ENCODE assay signal across 11 cellular contexts in genomic region chr17:78903101-78903779, GRCh38. TPM values are rescaled to one million over a fixed set of nuclear protein-coding genes. Genes with fewer than 3 reads are reported as not detected.
A peak's percentile ranks its signal among the peaks of the same experiment; 100 is the strongest.
DNase-seq lines count a peak whose midpoint lies in the region; ATAC-seq lines count a peak whose summit lies in the region.
"Had no signal": no experiment of that assay in that cellular context is flagged by ENCODE, and none has a peak within 500 bp of the region (broad histone marks: within the 10 kb centered on the region; RNA-seq: fewer than 3 reads in every experiment).

CEP295NL (minus strand) TSS chr17:78903201; CDS start chr17:78901828, 1,373 bp downstream.

- no peak within 1 kb of the TSS for H2BK5ac ChIP-seq in neuronal stem cell (ENCODE audit: low read length)

- H2AFZ ChIP-seq in neuronal stem cell (ENCODE audit: low read length) = no peak within 1 kb of the TSS

- peak within 1 kb of the TSS; percentile 20 for H3K18ac ChIP-seq in neuronal stem cell (ENCODE audit: low read length)

- H3K79me1 ChIP-seq in neuronal stem cell (ENCODE audit: low read depth, low read length) = peaks cover 7% of the 10 kb centered on the region

- peaks cover 2 to 15% of the 10 kb centered on the region in 2 donors for H3K36me3 ChIP-seq in neuronal stem cell (replicated peaks in 1 of 2; ENCODE audit: control insufficient read depth in 2 of 2, insufficient read depth in 2 of 2, low read length in 2 of 2)

- no peak within 1 kb of the TSS for H4K8ac ChIP-seq in neuronal stem cell (ENCODE audit: low read depth, low read length)

- WGBS in neuronal stem cell (ENCODE audit: extremely low coverage in 2 of 2, insufficient read length in 2 of 2, insufficient replicate concordance in 1 of 2), 2 donors = no CpG with 5 or more reads among the region's 17 CpGs

- no peak within 1 kb of the TSS for H3K4ac ChIP-seq in neuronal stem cell (ENCODE audit: low read length)

- H3K27me3 ChIP-seq in neuronal stem cell (ENCODE audit: control insufficient read depth in 3 of 3, insufficient read depth in 3 of 3, low read depth in 1 of 3, low read length in 3 of 3) = no peaks in the 10 kb centered on the region

- H3K9ac ChIP-seq in neuronal stem cell (ENCODE audit: low read depth, low read length, poor library complexity) = no peak within 1 kb of the TSS

- H2BK12ac ChIP-seq in neuronal stem cell (ENCODE audit: low read length) = peak within 1 kb of the TSS; percentile 36

- H2BK15ac ChIP-seq in neuronal stem cell (ENCODE audit: low read length) = peak within 1 kb of the TSS; percentile 4

- no peak within 1 kb of the TSS for H3K14ac ChIP-seq in neuronal stem cell (ENCODE audit: low read length)

- H3K27ac ChIP-seq in cingulate gyrus (ENCODE audit: low read depth, low read length) (peak within 1 kb of the TSS; percentile 41), neuronal stem cell (replicated peaks; ENCODE audit: low read length) (no peak within 1 kb of the TSS)
- H3K27ac ChIP-seq: VCaP had no signal

- H2AK5ac ChIP-seq in neuronal stem cell (ENCODE audit: low read depth, low read length) = peak within 1 kb of the TSS; percentile 61

- H2BK120ac ChIP-seq in neuronal stem cell (ENCODE audit: low read depth, low read length) = no peak within 1 kb of the TSS

- DNase-seq in ELF-1 (ENCODE audit: low read depth, low spot score) = peak; percentile 63
- DNase-seq in NCI-H146 treated with DMSO at 0.1 percent for 48 hours (lab: John Stamatoyannopoulos, UW; ENCODE audit: unreplicated experiment) = peak; percentile 46
- peak; percentile 73 for DNase-seq in neuronal stem cell (ENCODE audit: low spot score)
- no peak for DNase-seq in NCI-H1105 treated with DMSO at 0.1 percent for 48 hours (lab: John Stamatoyannopoulos, UW)
- DNase-seq in NCI-H345 treated with DMSO at 0.1 percent for 48 hours (lab: John Stamatoyannopoulos, UW; ENCODE audit: unreplicated experiment) = no peak
- no peak for DNase-seq in ureter (ENCODE audit: low spot score)
- DNase-seq: cortex of kidney, NCI-H1436 had no signal

- peak within 1 kb of the TSS; percentile 18 for H3K4me2 ChIP-seq in neuronal stem cell (ENCODE audit: insufficient read depth, low read length, poor library complexity, severe bottlenecking)

- ATAC-seq in GM18909 (IDR thresholded peaks at IDR 0.05; ENCODE audit: poor library complexity, unreplicated experiment) = no peak

- H3K23ac ChIP-seq in neuronal stem cell (ENCODE audit: low read depth, low read length, poor library complexity) = peak within 1 kb of the TSS; percentile 22

- H3K4me3 ChIP-seq in neuronal stem cell (ENCODE audit: low read length in 2 of 2) = no peak within 1 kb of the TSS

- H3K4me1 ChIP-seq in neuronal stem cell (ENCODE audit: control insufficient read depth in 2 of 2, insufficient read depth in 1 of 2, low read depth in 1 of 2, low read length in 2 of 2) = peaks cover 24 to 31% of the 10 kb centered on the region in 2 donors

- H3K9me3 ChIP-seq in neuronal stem cell (replicated peaks in 1 of 2; ENCODE audit: control insufficient read depth in 2 of 2, insufficient read depth in 1 of 2, low read depth in 1 of 2, low read length in 2 of 2) = no peaks in the 10 kb centered on the region

- H4K91ac ChIP-seq in neuronal stem cell (ENCODE audit: low read depth, low read length, poor library complexity) = no peak within 1 kb of the TSS

RNA-seq across cellular contexts. Expression of gene CEP295NL, which starts in this region (rescaled TPM):
- polyA plus RNA-seq in neuronal stem cell (2013, experiment 1 of 2) = 0.01 TPM
- polyA plus RNA-seq in neuronal stem cell (2013, experiment 2 of 2) = 0.03 TPM
- total RNA-seq in ureter = 5.2 TPM

Comparison
In these comparisons a context has a peak if more than half of its experiments do, and no peak if none do; other contexts are left out.
1. DNase-seq: peak in ELF-1 (single experiment), NCI-H146 treated with DMSO at 0.1 percent for 48 hours (single experiment) and neuronal stem cell (single experiment); none in NCI-H1105 treated with DMSO at 0.1 percent for 48 hours (single experiment), NCI-H345 treated with DMSO at 0.1 percent for 48 hours (single experiment) and ureter (single experiment).